ENCODE assay signal across 8 cellular contexts in the genomic region with DNA sequence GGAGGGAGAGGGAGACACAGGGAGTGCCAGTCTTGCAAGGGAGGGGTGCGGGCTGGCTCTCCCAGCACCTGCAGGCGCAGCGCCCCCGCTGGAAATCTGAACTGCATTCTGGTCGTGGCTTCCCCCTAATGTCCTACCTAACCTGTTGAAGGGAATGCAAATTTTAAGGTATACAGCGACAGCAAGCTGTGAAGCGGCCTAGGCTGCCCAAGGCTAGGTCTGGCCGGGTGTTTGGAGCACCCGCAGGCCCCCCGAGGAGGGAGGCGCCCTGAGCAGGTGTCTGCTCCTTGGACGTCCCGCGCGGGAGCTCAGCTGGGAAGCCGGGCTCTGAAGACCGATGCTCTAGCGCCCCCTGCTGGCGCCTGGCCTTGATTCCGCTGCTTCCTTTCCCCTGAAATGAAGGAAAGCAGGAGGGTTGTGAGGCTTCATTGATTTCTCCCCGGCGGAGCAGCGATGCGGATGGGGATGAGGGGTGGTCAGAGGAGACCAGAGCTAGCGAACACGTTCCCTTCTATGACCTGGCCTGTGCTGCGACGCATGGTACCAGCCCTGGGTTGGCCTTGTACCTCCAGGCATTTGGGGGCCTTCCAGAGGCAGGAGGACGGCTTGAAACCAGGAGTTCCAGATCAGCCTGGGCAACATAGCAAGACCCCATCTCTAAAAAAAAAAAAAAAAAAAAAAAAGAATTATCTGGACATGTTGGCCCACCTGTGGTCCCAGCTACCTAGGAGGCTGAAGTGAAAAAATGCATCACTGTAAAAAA.
A peak's percentile ranks its signal among the peaks of the same experiment; 100 is the strongest.
DNase-seq lines count a peak whose midpoint lies in the region; ATAC-seq, FAIRE-seq and TF ChIP-seq lines count a peak whose summit lies in the region.

No MANE protein-coding gene starts in this region.

- intact Hi-C loops in kidney (cut with DNase I): loop anchor here (5.0 kb wide), 1 partner anchor 876 kb away; no protein-coding TSS in a partner anchor

- H3K4me1 ChIP-seq in kidney (ENCODE audit: control insufficient read depth in 1 of 2, insufficient read depth in 1 of 2, low read depth in 1 of 2, low read length in 2 of 2): no peaks in the 10 kb centered on the region

- DNase-seq in AG08395 (ENCODE audit: low spot score) (peak; percentile 79), NCI-H187 treated with DMSO at 0.1 percent for 48 hours (lab: John Stamatoyannopoulos, UW) (peak; percentile 55), kidney (peak; percentile 92)
- peak; percentile 45 for DNase-seq in central memory CD4-positive, alpha-beta T cell
- DNase-seq in stimulated activated CD4-positive, alpha-beta T cell treated with anti-CD3 and anti-CD28 coated beads, Interleukin-15, amount 100 ng/mL, for 48 hours (ENCODE audit: low read depth in 2 of 2): peak; percentile 57 to 60

- no peak overlapping the region for H3K4me3 ChIP-seq in kidney (ENCODE audit: low read length in 2 of 2)

- TF ChIP-seq CTCF in VCaP (conservative IDR thresholded peaks at IDR 0.05) (peak; percentile 94), kidney (IDR thresholded peaks at IDR 0.05; ENCODE audit: borderline replicate concordance, extremely low read depth, insufficient read depth) (peak; percentile 92)

- no peak overlapping the region for H3K9ac ChIP-seq in kidney (ENCODE audit: low read length in 2 of 2)

- ATAC-seq in GM19023 (IDR thresholded peaks at IDR 0.05; ENCODE audit: unreplicated experiment) (peak; percentile 68), HG03135 (IDR thresholded peaks at IDR 0.05; ENCODE audit: unreplicated experiment) (no peak)

- H3K27ac ChIP-seq in VCaP: peak overlapping the region; percentile 23; the same call in 1 of the 2 replicates
- no peak overlapping the region for H3K27ac ChIP-seq in kidney (ENCODE audit: low read depth in 2 of 2, low read length in 2 of 2)

- no peaks in the 10 kb centered on the region for H3K9me3 ChIP-seq in kidney (ENCODE audit: control insufficient read depth in 1 of 2, low read length in 2 of 2)

- no peaks in the 10 kb centered on the region for H3K36me3 ChIP-seq in kidney (ENCODE audit: control insufficient read depth in 1 of 2, insufficient read depth in 2 of 2, low read length in 2 of 2)

- no peak for FAIRE-seq in kidney (lab: Jason Lieb, UNC)
